Comparison of ENCODE assay signal across 8 cellular contexts in genomic region chr18:7497081-7497480, GRCh38.
"Had no signal": no experiment of that assay in that cellular context is flagged by ENCODE, and none has a peak within 500 bp of the region (broad histone marks: within the 10 kb centered on the region; RNA-seq: fewer than 3 reads in every experiment).

No MANE protein-coding gene starts in this region.

- ATAC-seq: GM12878 had no signal

- FAIRE-seq: G401.6, GM12878, GM12891, GM12892, GM18507, GM19239 had no signal

- H3K4me3 ChIP-seq: GM12878 had no signal

- DNase-seq: GDM1, GF-D8 had no signal
